Comparison of ENCODE assay signal across 8 cellular contexts in genomic region chr17:17849147-17849820, GRCh38. TPM values are rescaled to one million over a fixed set of nuclear protein-coding genes. Genes with fewer than 3 reads are reported as not detected.
A peak's percentile ranks its signal among the peaks of the same experiment; 100 is the strongest.
DNase-seq lines count a peak whose midpoint lies in the region; TF ChIP-seq lines count a peak whose summit lies in the region.

No MANE protein-coding gene starts in this region.

- H3K27me3 ChIP-seq in subcutaneous abdominal adipose tissue (ENCODE audit: control insufficient read depth in 5 of 5, insufficient read depth in 4 of 5, low read length in 5 of 5) = no peaks in the 10 kb centered on the region

- H3K27ac Mint-ChIP-seq in activated CD4-positive, alpha-beta T cell treated with anti-CD3 and anti-CD28 coated beads, Interleukin-2, amount 10 ng/mL, durations not matched to agents 7 days and 5 days = peak overlapping the region; percentile 96
- H3K27ac Mint-ChIP-seq in dendritic cell treated with granulocyte-macrophage colony-stimulating factor and Interleukin-4, amounts not matched to agents 40 ng/mL and 50 ng/mL, for 4 days = peak overlapping the region; percentile 94

- H3K9me3 ChIP-seq in subcutaneous abdominal adipose tissue (ENCODE audit: control insufficient read depth in 5 of 5, low read length in 5 of 5) = no peaks in the 10 kb centered on the region

- peaks cover 21 to 53% (median 35%) of the 10 kb centered on the region in 5 donors for H3K4me1 ChIP-seq in subcutaneous abdominal adipose tissue (ENCODE audit: control insufficient read depth in 5 of 5, insufficient read depth in 5 of 5, low read length in 5 of 5)

- peak overlapping the region; percentile 88 for H3K27ac ChIP-seq in subcutaneous abdominal adipose tissue (ENCODE audit: low read depth, low read length)

- H3K4me3 ChIP-seq in GM12865 (ENCODE audit: low read depth, low read length) (no peak overlapping the region), subcutaneous abdominal adipose tissue (ENCODE audit: low read depth in 1 of 5, low read length in 5 of 5) (no peak overlapping the region)

- POLR2A ChIA-PET in activated CD4-positive, alpha-beta T cell treated with anti-CD3 and anti-CD28 coated beads, Interleukin-2, amount 10 ng/mL, durations not matched to agents 7 days and 5 days (lab: Charles Lee) = interaction anchor here (1.5 to 1.6 kb wide), 2 partner anchors 11 to 13 kb away, joined by 6 to 7 read pairs; no protein-coding TSS in a partner anchor

- peak overlapping the region; percentile 63 for H3K4me3 Mint-ChIP-seq in activated CD4-positive, alpha-beta T cell treated with anti-CD3 and anti-CD28 coated beads, Interleukin-2, amount 10 ng/mL, durations not matched to agents 7 days and 5 days
- H3K4me3 Mint-ChIP-seq in dendritic cell treated with granulocyte-macrophage colony-stimulating factor and Interleukin-4, amounts not matched to agents 40 ng/mL and 50 ng/mL, for 4 days = peak overlapping the region; percentile 2

- H3K4me1 Mint-ChIP-seq in activated CD4-positive, alpha-beta T cell treated with anti-CD3 and anti-CD28 coated beads, Interleukin-2, amount 10 ng/mL, durations not matched to agents 7 days and 5 days = peaks cover 77% of the 10 kb centered on the region
- H3K4me1 Mint-ChIP-seq in dendritic cell treated with granulocyte-macrophage colony-stimulating factor and Interleukin-4, amounts not matched to agents 40 ng/mL and 50 ng/mL, for 4 days (ENCODE audit: low read depth) = peaks cover 62% of the 10 kb centered on the region

- H3K27me3 Mint-ChIP-seq in activated CD4-positive, alpha-beta T cell treated with anti-CD3 and anti-CD28 coated beads, Interleukin-2, amount 10 ng/mL, durations not matched to agents 7 days and 5 days = no peaks in the 10 kb centered on the region
- no peaks in the 10 kb centered on the region for H3K27me3 Mint-ChIP-seq in dendritic cell treated with granulocyte-macrophage colony-stimulating factor and Interleukin-4, amounts not matched to agents 40 ng/mL and 50 ng/mL, for 4 days

- peak overlapping the region; percentile 44 to 74 (median 65) for H3K9ac ChIP-seq in subcutaneous abdominal adipose tissue (ENCODE audit: low read length in 5 of 5)

- intact Hi-C loops in dendritic cell treated with granulocyte-macrophage colony-stimulating factor and Interleukin-4, amounts not matched to agents 40 ng/mL and 50 ng/mL, for 4 days (cut with micrococcal nuclease) = no loop called here

- peaks cover 0 to 33% (median 11%) of the 10 kb centered on the region in 5 donors for H3K36me3 ChIP-seq in subcutaneous abdominal adipose tissue (ENCODE audit: control insufficient read depth in 5 of 5, insufficient read depth in 5 of 5, low read length in 5 of 5)

- DNase-seq in GM12865 (ENCODE audit: low read depth) = peak; percentile 71
- DNase-seq in LHCN-M2 (ENCODE audit: low read depth) = peak; percentile 81
- DNase-seq in activated CD4-positive, alpha-beta T cell treated with anti-CD3 and anti-CD28 coated beads, Interleukin-2, amount 10 ng/mL, durations not matched to agents 7 days and 5 days = peak; percentile 92
- DNase-seq in nucleus accumbens (lab: John Stamatoyannopoulos, UW) = peak in 35 of 56 donors; percentile 19 to 86 (median 47)
- DNase-seq in HCEC 1CT = no peak
- DNase-seq in COLO829 (ENCODE audit: low spot score) = no peak

- CTCF ChIA-PET in activated CD4-positive, alpha-beta T cell treated with anti-CD3 and anti-CD28 coated beads, Interleukin-2, amount 10 ng/mL, durations not matched to agents 7 days and 5 days (lab: Charles Lee) = interaction anchor here (0.8 to 4.9 kb wide), 12 partner anchors 11 to 184 kb away, joined by 3 to 32 read pairs (median 3); partner anchors contain the start of gene SREBF1

- H3K9me3 Mint-ChIP-seq in activated CD4-positive, alpha-beta T cell treated with anti-CD3 and anti-CD28 coated beads, Interleukin-2, amount 10 ng/mL, durations not matched to agents 7 days and 5 days = no peaks in the 10 kb centered on the region
- no peaks in the 10 kb centered on the region for H3K9me3 Mint-ChIP-seq in dendritic cell treated with granulocyte-macrophage colony-stimulating factor and Interleukin-4, amounts not matched to agents 40 ng/mL and 50 ng/mL, for 4 days

- H3K36me3 Mint-ChIP-seq in activated CD4-positive, alpha-beta T cell treated with anti-CD3 and anti-CD28 coated beads, Interleukin-2, amount 10 ng/mL, durations not matched to agents 7 days and 5 days (ENCODE audit: low read depth) = peaks cover 18% of the 10 kb centered on the region
- peaks cover 49% of the 10 kb centered on the region for H3K36me3 Mint-ChIP-seq in dendritic cell treated with granulocyte-macrophage colony-stimulating factor and Interleukin-4, amounts not matched to agents 40 ng/mL and 50 ng/mL, for 4 days (ENCODE audit: low read depth)

- TF ChIP-seq CTCF in GM12865 (IDR thresholded peaks at IDR 0.05; ENCODE audit: insufficient read depth, low read depth, low read length, missing control alignments) = no peak

RNA-seq across cellular contexts. Expression of gene SREBF1, which starts 12.5 kb away (rescaled TPM):
- 34.4 and 53.0 TPM in 2 replicates for total RNA-seq in LHCN-M2 (2014; rRNA removed)
- polyA plus RNA-seq in LHCN-M2 (2012) = 11.9 TPM
- total RNA-seq in activated CD4-positive, alpha-beta T cell treated with anti-CD3 and anti-CD28 coated beads, Interleukin-2, amount 10 ng/mL, durations not matched to agents 7 days and 5 days = 100 to 1,000 TPM; 175 to 176 TPM

Comparison
In these comparisons a context has a peak if more than half of its experiments do, and no peak if none do; other contexts are left out.
1. DNase-seq: peak in GM12865 (single experiment), LHCN-M2 (single experiment), activated CD4-positive, alpha-beta T cell treated with anti-CD3 and anti-CD28 coated beads, Interleukin-2, amount 10 ng/mL, durations not matched to agents 7 days and 5 days (single experiment) and nucleus accumbens (35 of 56); none in HCEC 1CT (single experiment) and COLO829 (single experiment).